Comparison of ENCODE assay signal across 23 cellular contexts in the genomic region with DNA sequence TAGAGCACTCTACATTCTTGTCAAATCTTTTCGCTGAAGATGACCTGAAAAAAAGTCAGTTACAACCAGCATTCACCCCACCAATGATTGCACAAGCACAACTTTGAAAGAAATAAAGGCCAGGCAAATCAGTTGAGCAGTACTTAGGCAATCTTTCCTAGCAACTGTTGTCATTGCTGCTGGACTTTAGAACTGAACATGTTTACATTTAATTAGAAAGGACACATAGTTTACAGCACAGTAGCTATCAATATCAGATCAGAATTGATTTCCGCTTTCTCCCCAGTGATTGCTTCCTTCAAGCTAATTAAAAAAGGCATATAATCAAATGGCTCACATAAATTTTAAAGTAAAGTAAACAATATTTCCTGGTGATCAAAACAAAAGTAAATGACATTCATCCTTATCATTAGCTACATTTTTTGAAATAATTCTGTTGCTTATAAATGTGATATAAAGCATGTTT.
DNase-seq lines count a peak whose midpoint lies in the region; ATAC-seq and TF ChIP-seq lines count a peak whose summit lies in the region.
"Had no signal": no experiment of that assay in that cellular context is flagged by ENCODE, and none has a peak within 500 bp of the region (broad histone marks: within the 10 kb centered on the region; RNA-seq: fewer than 3 reads in every experiment).

No MANE protein-coding gene starts in this region.

- no peaks in the 10 kb centered on the region for H3K9me3 ChIP-seq in body of pancreas
- H3K9me3 ChIP-seq in aorta (ENCODE audit: control insufficient read depth, low read length): no peaks in the 10 kb centered on the region
- H3K9me3 ChIP-seq in tibial artery: peaks cover 0 to 6% (median 0%) of the 10 kb centered on the region in 3 donors
- H3K9me3 ChIP-seq: BE2C, SJCRH30 had no signal

- DNase-seq in NCI-H146 (lab: John Stamatoyannopoulos, UW): peak; percentile 0
- DNase-seq in NCI-H146 treated with DMSO at 0.1 percent for 48 hours (lab: John Stamatoyannopoulos, UW; ENCODE audit: unreplicated experiment): no peak
- DNase-seq in body of pancreas: peak in 2 of 4 donors; percentile 6 to 41
- DNase-seq in left lobe of liver (ENCODE audit: low spot score): peak; percentile 70
- no peak for DNase-seq in type B pancreatic cell (ENCODE audit: extremely low spot score, unreplicated experiment)
- DNase-seq in aorta: no peak
- no peak for DNase-seq in tibial artery
- DNase-seq: activated CD4-positive, alpha-beta T cell treated with anti-CD3 and anti-CD28 coated beads, Interleukin-2, amount 50 U/mL, for 1 hour; activated CD8-positive, alpha-beta memory T cell treated with anti-CD3 and anti-CD28 coated beads, Interleukin-2, amount 50 U/mL, for 48 hours; activated effector memory CD4-positive, alpha-beta T cell treated with anti-CD3 and anti-CD28 coated beads, Interleukin-2, amount 50 U/mL, for 16 hours; BE2C; NCI-H2081; NCI-H510A treated with DMSO at 0.1 percent for 48 hours; OCI-M1; SJCRH30; stimulated activated CD4-positive, alpha-beta T cell treated with anti-CD3 and anti-CD28 coated beads, Interleukin-1b, Interleukin-23, amount 100 ng/mL, for 48 hours; stimulated activated naive CD4-positive, alpha-beta T cell; trophoblast cell had no signal

- 16 to 23% methylated on average over 2 of the region's 2 CpGs for WGBS in body of pancreas, 2 donors
- 82 to 88% methylated on average over 2 of the region's 2 CpGs for WGBS in aorta, 2 donors

- H3K27me3 ChIP-seq in body of pancreas (no peaks in the 10 kb centered on the region), aorta (ENCODE audit: control insufficient read depth in 1 of 2, insufficient read depth in 2 of 2, low read length in 1 of 2) (no peaks in the 10 kb centered on the region), tibial artery (no peaks in the 10 kb centered on the region)
- H3K27me3 ChIP-seq: BE2C, cardiac muscle cell, SJCRH30 had no signal

- no peak overlapping the region for H3K4me3 ChIP-seq in body of pancreas
- H3K4me3 ChIP-seq in aorta (ENCODE audit: low read length in 2 of 2): no peak overlapping the region
- no peak overlapping the region for H3K4me3 ChIP-seq in tibial artery
- H3K4me3 ChIP-seq: cardiac muscle cell, SJCRH30 had no signal

- no peak for TF ChIP-seq CTCF in body of pancreas (IDR thresholded peaks at IDR 0.05)
- no peak for TF ChIP-seq CTCF in type B pancreatic cell (conservative IDR thresholded peaks at IDR 0.05)
- no peak for TF ChIP-seq CTCF in tibial artery (IDR thresholded peaks at IDR 0.05)

- peak overlapping the region in 2 of 4 donors; percentile 12 to 58 for H3K27ac ChIP-seq in body of pancreas
- H3K27ac ChIP-seq in aorta (ENCODE audit: low read depth in 1 of 2, low read length in 2 of 2): no peak overlapping the region
- no peak overlapping the region for H3K27ac ChIP-seq in tibial artery
- H3K27ac ChIP-seq: cardiac muscle cell, parathyroid adenoma, SJCRH30 had no signal

- intact Hi-C loops in body of pancreas (cut with DNase I) (no loop called here), aorta (cut with DNase I) (no loop called here), tibial artery (cut with DNase I; ENCODE audit: low total_unique reads) (no loop called here)

- H3K9me3 Mint-ChIP-seq in type B pancreatic cell: peaks cover 17% of the 10 kb centered on the region

- peaks cover 29% of the 10 kb centered on the region for H3K4me1 ChIP-seq in body of pancreas
- no peaks in the 10 kb centered on the region for H3K4me1 ChIP-seq in aorta (ENCODE audit: control insufficient read depth in 1 of 2, insufficient read depth in 2 of 2, low read length in 2 of 2)
- H3K4me1 ChIP-seq in tibial artery: no peaks in the 10 kb centered on the region
- H3K4me1 ChIP-seq: BE2C, parathyroid adenoma, SJCRH30 had no signal

- peaks cover 8% of the 10 kb centered on the region for H3K36me3 Mint-ChIP-seq in type B pancreatic cell

- H3K4me1 Mint-ChIP-seq in type B pancreatic cell (ENCODE audit: unreplicated experiment): no peaks in the 10 kb centered on the region

- H3K27me3 Mint-ChIP-seq in type B pancreatic cell: no peaks in the 10 kb centered on the region
- H3K27me3 Mint-ChIP-seq: natural killer cell treated with Interleukin-12 subunit alpha and Interleukin-12 subunit beta and Interleukin-15 and Interleukin-18, amount 100 ng/mL, for 72 hours had no signal

- no peak for TF ChIP-seq POLR2A in body of pancreas (IDR thresholded peaks at IDR 0.05)

- H3K27ac Mint-ChIP-seq in type B pancreatic cell: peak overlapping the region; percentile 77
- H3K27ac Mint-ChIP-seq: natural killer cell treated with Interleukin-12 subunit alpha and Interleukin-12 subunit beta and Interleukin-15 and Interleukin-18, amount 100 ng/mL, for 72 hours had no signal

- ATAC-seq in body of pancreas: peak; percentile 87
- ATAC-seq in left lobe of liver: peak; percentile 87
- no peak for ATAC-seq in GM19397 (IDR thresholded peaks at IDR 0.05; ENCODE audit: unreplicated experiment)
- ATAC-seq in aorta (ENCODE audit: low FRiP score): no peak
- ATAC-seq: HCT116; natural killer cell treated with Interleukin-12 subunit alpha and Interleukin-12 subunit beta and Interleukin-15 and Interleukin-18, amount 100 ng/mL, for 72 hours had no signal

- H3K4me3 Mint-ChIP-seq in type B pancreatic cell: peak overlapping the region; percentile 10
- H3K4me3 Mint-ChIP-seq: natural killer cell treated with Interleukin-12 subunit alpha and Interleukin-12 subunit beta and Interleukin-15 and Interleukin-18, amount 100 ng/mL, for 72 hours had no signal

- H3K36me3 ChIP-seq in body of pancreas (replicated peaks in 1 of 2; ENCODE audit: insufficient read depth in 1 of 2, low read depth in 2 of 2) (no peaks in the 10 kb centered on the region), aorta (ENCODE audit: control insufficient read depth in 1 of 2, insufficient read depth in 2 of 2, low read length in 1 of 2) (no peaks in the 10 kb centered on the region), tibial artery (peaks cover 0 to 6% (median 0%) of the 10 kb centered on the region in 3 donors)
- H3K36me3 ChIP-seq: BE2C, cardiac muscle cell, SJCRH30 had no signal

Comparison
In these comparisons a context has a peak if more than half of its experiments do, and no peak if none do; other contexts are left out.
1. DNase-seq: peak in NCI-H146 (single experiment) and left lobe of liver (single experiment); none in NCI-H146 treated with DMSO at 0.1 percent for 48 hours (single experiment), type B pancreatic cell (single experiment), aorta (0 of 2) and tibial artery (0 of 2).
2. ATAC-seq: peak in body of pancreas (single experiment) and left lobe of liver (single experiment); none in GM19397 (single experiment) and aorta (single experiment).